ENCODE assay signal across 1 cellular context in genomic region chr7:90349305-90349704, GRCh38.
A peak's percentile ranks its signal among the peaks of the same experiment; 100 is the strongest.
TF ChIP-seq lines count a peak whose summit lies in the region.

No MANE protein-coding gene starts in this region.

TF ChIP-seq in HepG2, 621 proteins besides CTCF, POLR2A, EP300 and RAD21 (continued from another document and continues in another):
- no peak for TF ChIP-seq ZNF318 (CRISPR knock-in tag; IDR thresholded peaks at IDR 0.05)
- TF ChIP-seq TMF1 (CRISPR knock-in tag; IDR thresholded peaks at IDR 0.05; ENCODE audit: low read depth) = no peak
- TF ChIP-seq AKNA (CRISPR knock-in tag; IDR thresholded peaks at IDR 0.05; ENCODE audit: borderline replicate concordance) = no peak
- no peak for TF ChIP-seq RELA (CRISPR knock-in tag; IDR thresholded peaks at IDR 0.05)
- no peak for TF ChIP-seq SALL2 (CRISPR knock-in tag; IDR thresholded peaks at IDR 0.05)
- TF ChIP-seq ZNF839 (CRISPR knock-in tag; IDR thresholded peaks at IDR 0.05; ENCODE audit: borderline replicate concordance) = no peak
- TF ChIP-seq HINFP (CRISPR knock-in tag; IDR thresholded peaks at IDR 0.05; ENCODE audit: low read depth) = no peak
- no peak for TF ChIP-seq ZIK1 (CRISPR knock-in tag; IDR thresholded peaks at IDR 0.05; ENCODE audit: borderline replicate concordance, low read depth)
- no peak for TF ChIP-seq ZBTB39 (CRISPR knock-in tag; IDR thresholded peaks at IDR 0.05)
- no peak for TF ChIP-seq ZNF276 (CRISPR knock-in tag; IDR thresholded peaks at IDR 0.05; ENCODE audit: low read depth)
- TF ChIP-seq NR2F6 (IDR thresholded peaks at IDR 0.05) = 0 out of 2 replicates have a peak, but pooled peaks have one; percentile 28
- TF ChIP-seq NR2F6 (CRISPR knock-in tag; IDR thresholded peaks at IDR 0.05) = no peak
- no peak for TF ChIP-seq ZNF781 (CRISPR knock-in tag; IDR thresholded peaks at IDR 0.05; ENCODE audit: borderline replicate concordance, not compliant biosample characterization)
- TF ChIP-seq ZBTB49 (CRISPR knock-in tag; IDR thresholded peaks at IDR 0.05; ENCODE audit: borderline replicate concordance) = no peak
- TF ChIP-seq ZSCAN30 (CRISPR knock-in tag; IDR thresholded peaks at IDR 0.05) = no peak
- no peak for TF ChIP-seq ZGPAT (CRISPR knock-in tag; IDR thresholded peaks at IDR 0.05)
- TF ChIP-seq ZSCAN31 (CRISPR knock-in tag; IDR thresholded peaks at IDR 0.05; ENCODE audit: low read depth) = no peak
- no peak for TF ChIP-seq ATF1 (CRISPR knock-in tag; IDR thresholded peaks at IDR 0.05)
- TF ChIP-seq ZNF251 (CRISPR knock-in tag; IDR thresholded peaks at IDR 0.05) = no peak
- no peak for TF ChIP-seq ZNF543 (CRISPR knock-in tag; IDR thresholded peaks at IDR 0.05)
- TF ChIP-seq FIP1L1 (IDR thresholded peaks at IDR 0.05; ENCODE audit: borderline replicate concordance, insufficient read depth, low read depth, low read length) = no peak
- no peak for TF ChIP-seq TEF (CRISPR knock-in tag; IDR thresholded peaks at IDR 0.05)
- TF ChIP-seq ZNF260 (CRISPR knock-in tag; IDR thresholded peaks at IDR 0.05; ENCODE audit: borderline replicate concordance, low read depth) = no peak
- TF ChIP-seq ZSCAN25 (CRISPR knock-in tag; IDR thresholded peaks at IDR 0.05) = no peak
- TF ChIP-seq SP140L (CRISPR knock-in tag; IDR thresholded peaks at IDR 0.05; ENCODE audit: borderline replicate concordance) = no peak
- TF ChIP-seq ZBTB10 (CRISPR knock-in tag; IDR thresholded peaks at IDR 0.05; ENCODE audit: borderline replicate concordance) = no peak
